In the genomic region with DNA sequence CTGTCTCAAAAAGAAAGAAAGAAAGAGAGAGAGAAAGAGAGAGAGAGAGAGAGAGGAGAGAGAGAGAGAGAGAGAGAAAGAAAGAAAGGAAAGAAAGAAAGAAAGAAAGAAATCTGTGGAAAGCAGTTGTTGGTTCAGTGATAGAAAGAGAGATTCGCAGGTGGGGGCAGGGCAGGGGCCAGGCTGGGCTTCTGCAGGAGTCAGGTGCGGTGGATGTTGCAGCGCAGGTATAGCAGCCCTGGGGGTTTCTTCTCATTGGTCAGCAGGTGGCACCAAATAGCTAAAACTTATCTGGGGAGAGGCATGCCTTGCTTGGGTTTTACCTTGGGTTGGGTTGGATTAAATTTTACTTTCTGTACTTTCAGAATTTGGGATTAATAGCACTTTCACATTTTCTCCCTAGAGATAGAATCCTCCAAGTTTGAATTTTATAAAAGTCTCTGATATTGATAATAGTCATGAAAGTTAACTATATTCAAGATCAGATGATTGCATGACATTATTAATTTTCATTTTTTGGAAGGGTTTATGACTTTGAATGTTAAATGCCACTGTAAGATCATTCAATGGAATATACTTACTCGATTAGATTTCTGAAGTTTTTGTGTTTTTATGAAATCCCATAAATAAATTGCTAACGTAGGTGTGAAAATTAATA, we compare ENCODE assay signal across 1 cellular context.
TF ChIP-seq lines count a peak whose summit lies in the region.

No MANE protein-coding gene starts in this region.

TF ChIP-seq in GM12878, 131 proteins besides CTCF, POLR2A, EP300 and RAD21 (continued from another document):
- TF ChIP-seq, protein P1, sequence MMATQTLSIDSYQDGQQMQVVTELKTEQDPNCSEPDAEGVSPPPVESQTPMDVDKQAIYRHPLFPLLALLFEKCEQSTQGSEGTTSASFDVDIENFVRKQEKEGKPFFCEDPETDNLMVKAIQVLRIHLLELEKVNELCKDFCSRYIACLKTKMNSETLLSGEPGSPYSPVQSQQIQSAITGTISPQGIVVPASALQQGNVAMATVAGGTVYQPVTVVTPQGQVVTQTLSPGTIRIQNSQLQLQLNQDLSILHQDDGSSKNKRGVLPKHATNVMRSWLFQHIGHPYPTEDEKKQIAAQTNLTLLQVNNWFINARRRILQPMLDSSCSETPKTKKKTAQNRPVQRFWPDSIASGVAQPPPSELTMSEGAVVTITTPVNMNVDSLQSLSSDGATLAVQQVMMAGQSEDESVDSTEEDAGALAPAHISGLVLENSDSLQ (IDR thresholded peaks at IDR 0.05), result 0 out of 2 replicates have a peak, but pooled peaks have one; percentile 12
- TF ChIP-seq, protein P2, sequence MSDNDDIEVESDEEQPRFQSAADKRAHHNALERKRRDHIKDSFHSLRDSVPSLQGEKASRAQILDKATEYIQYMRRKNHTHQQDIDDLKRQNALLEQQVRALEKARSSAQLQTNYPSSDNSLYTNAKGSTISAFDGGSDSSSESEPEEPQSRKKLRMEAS (IDR thresholded peaks at IDR 0.05; ENCODE audit: low read depth, low read length), result no peak
- TF ChIP-seq SMC3 (IDR thresholded peaks at IDR 0.05; ENCODE audit: borderline replicate concordance, low read length), result peak; percentile 93
TF ChIP-seq in GM12878: peak in this region for 12.
